ENCODE assay signal across 16 cellular contexts in genomic region chr3:20747736-20748135, GRCh38.
DNase-seq lines count a peak whose midpoint lies in the region; ATAC-seq, FAIRE-seq and TF ChIP-seq lines count a peak whose summit lies in the region.
"Had no signal": no experiment of that assay in that cellular context is flagged by ENCODE, and none has a peak within 500 bp of the region (broad histone marks: within the 10 kb centered on the region; RNA-seq: fewer than 3 reads in every experiment).

No MANE protein-coding gene starts in this region.

- H2BK12ac ChIP-seq in neuronal stem cell (ENCODE audit: low read length): no peak overlapping the region

- no peaks in the 10 kb centered on the region for H3K27me3 ChIP-seq in astrocyte (ENCODE audit: insufficient read depth, low read length)
- no peaks in the 10 kb centered on the region for H3K27me3 ChIP-seq in right lobe of liver
- no peaks in the 10 kb centered on the region for H3K27me3 ChIP-seq in neuronal stem cell (ENCODE audit: control insufficient read depth in 3 of 3, insufficient read depth in 3 of 3, low read depth in 1 of 3, low read length in 3 of 3)
- H3K27me3 ChIP-seq in lower lobe of right lung (ENCODE audit: low read depth): no peaks in the 10 kb centered on the region

- no peak for TF ChIP-seq CTCF in astrocyte (IDR thresholded peaks at IDR 0.05; ENCODE audit: insufficient read depth, low read depth, low read length)
- no peak for TF ChIP-seq CTCF in fibroblast of pulmonary artery (IDR thresholded peaks at IDR 0.05; ENCODE audit: low read length, missing control alignments)
- TF ChIP-seq CTCF in right lobe of liver (IDR thresholded peaks at IDR 0.05): no peak
- no peak for TF ChIP-seq CTCF in lower lobe of right lung (IDR thresholded peaks at IDR 0.05)

- H3K27ac ChIP-seq in astrocyte (ENCODE audit: low read depth, low read length) (no peak overlapping the region), right lobe of liver (no peak overlapping the region), neuronal stem cell (replicated peaks; ENCODE audit: low read length) (no peak overlapping the region), lower lobe of right lung (no peak overlapping the region)
- H3K27ac ChIP-seq: HL-60 had no signal

- H3K4me1 Mint-ChIP-seq in astrocyte (ENCODE audit: low read depth, unreplicated experiment): peaks cover 18% of the 10 kb centered on the region

- no peaks in the 10 kb centered on the region for H3K79me2 ChIP-seq in astrocyte (ENCODE audit: insufficient read depth, low read length)

- H3K18ac ChIP-seq in neuronal stem cell (ENCODE audit: low read length): no peak overlapping the region

- no peaks in the 10 kb centered on the region for H3K27me3 Mint-ChIP-seq in astrocyte (ENCODE audit: low read depth, unreplicated experiment)

- DNase-seq in GM04503 (ENCODE audit: low read depth) (peak; percentile 43), astrocyte (ENCODE audit: low read depth) (peak; percentile 78), fibroblast of pulmonary artery (ENCODE audit: low read depth) (peak; percentile 63), right lobe of liver (no peak), neuronal stem cell (ENCODE audit: low spot score) (no peak), cortex of kidney (lab: John Stamatoyannopoulos, UW) (no peak), lower lobe of right lung (no peak)
- DNase-seq: C1 segment of cervical spinal cord, DMS 273 treated with DMSO at 0.1 percent for 48 hours, NCI-H1436 treated with DMSO at 0.1 percent for 48 hours, NCI-H2107, NCI-H69 had no signal

- TF ChIP-seq POLR2A in right lobe of liver (IDR thresholded peaks at IDR 0.05): no peak

- H4K91ac ChIP-seq in neuronal stem cell (ENCODE audit: low read depth, low read length, poor library complexity): no peak overlapping the region

- no peak overlapping the region for H3K27ac Mint-ChIP-seq in astrocyte (ENCODE audit: unreplicated experiment)

- no peaks in the 10 kb centered on the region for H3K36me3 Mint-ChIP-seq in astrocyte (ENCODE audit: low read depth, unreplicated experiment)

- H2BK120ac ChIP-seq in neuronal stem cell (ENCODE audit: low read depth, low read length): no peak overlapping the region

- H4K8ac ChIP-seq in neuronal stem cell (ENCODE audit: low read depth, low read length): no peak overlapping the region

- intact Hi-C loops in right lobe of liver (cut with DNase I): no loop called here
- intact Hi-C loops in lower lobe of right lung (cut with DNase I): no loop called here

- H2BK5ac ChIP-seq in neuronal stem cell (ENCODE audit: low read length): no peak overlapping the region

- no peaks in the 10 kb centered on the region for H3K79me1 ChIP-seq in neuronal stem cell (ENCODE audit: low read depth, low read length)

- H3K9ac ChIP-seq in astrocyte (ENCODE audit: low read length) (no peak overlapping the region), neuronal stem cell (ENCODE audit: low read depth, low read length, poor library complexity) (no peak overlapping the region)

- no peak overlapping the region for H3K4me3 Mint-ChIP-seq in astrocyte (ENCODE audit: unreplicated experiment)

- H3K4ac ChIP-seq in neuronal stem cell (ENCODE audit: low read length): no peak overlapping the region

- H3K14ac ChIP-seq in neuronal stem cell (ENCODE audit: low read length): no peak overlapping the region

- H3K36me3 ChIP-seq in astrocyte (ENCODE audit: insufficient read depth, low read length) (no peaks in the 10 kb centered on the region), right lobe of liver (no peaks in the 10 kb centered on the region), neuronal stem cell (replicated peaks in 1 of 2; ENCODE audit: control insufficient read depth in 2 of 2, insufficient read depth in 2 of 2, low read length in 2 of 2) (no peaks in the 10 kb centered on the region), lower lobe of right lung (no peaks in the 10 kb centered on the region)

- H3K4me1 ChIP-seq in astrocyte (ENCODE audit: insufficient read depth, low read length): no peaks in the 10 kb centered on the region
- no peaks in the 10 kb centered on the region for H3K4me1 ChIP-seq in right lobe of liver
- H3K4me1 ChIP-seq in neuronal stem cell (ENCODE audit: control insufficient read depth in 2 of 2, insufficient read depth in 1 of 2, low read depth in 1 of 2, low read length in 2 of 2): peaks cover 0 to 9% of the 10 kb centered on the region in 2 donors
- H3K4me1 ChIP-seq in lower lobe of right lung: no peaks in the 10 kb centered on the region

- no peaks in the 10 kb centered on the region for H3K9me3 ChIP-seq in astrocyte (ENCODE audit: insufficient read depth, low read depth, low read length)
- H3K9me3 ChIP-seq in right lobe of liver: no peaks in the 10 kb centered on the region
- no peaks in the 10 kb centered on the region for H3K9me3 ChIP-seq in neuronal stem cell (replicated peaks in 1 of 2; ENCODE audit: control insufficient read depth in 2 of 2, insufficient read depth in 1 of 2, low read depth in 1 of 2, low read length in 2 of 2)
- H3K9me3 ChIP-seq in lower lobe of right lung: no peaks in the 10 kb centered on the region

- no peaks in the 10 kb centered on the region for H3K9me3 Mint-ChIP-seq in astrocyte (ENCODE audit: unreplicated experiment)

- H2AFZ ChIP-seq in astrocyte (ENCODE audit: low read depth, low read length) (no peak overlapping the region), neuronal stem cell (ENCODE audit: low read length) (no peak overlapping the region)

- H2BK15ac ChIP-seq in neuronal stem cell (ENCODE audit: low read length): no peak overlapping the region

- ATAC-seq in right lobe of liver (no peak), lower lobe of right lung (no peak)
- ATAC-seq: K562 had no signal

- no peak for FAIRE-seq in astrocyte (lab: Jason Lieb, UNC)
- FAIRE-seq: G401.6, H1, K562 had no signal

- no peaks in the 10 kb centered on the region for H4K20me1 ChIP-seq in astrocyte (ENCODE audit: insufficient read depth, low read length)

- no peak overlapping the region for H3K4me3 ChIP-seq in astrocyte (ENCODE audit: insufficient read depth, low read depth, low read length)
- H3K4me3 ChIP-seq in fibroblast of pulmonary artery (replicated peaks; ENCODE audit: low read depth, low read length): no peak overlapping the region
- no peak overlapping the region for H3K4me3 ChIP-seq in right lobe of liver
- H3K4me3 ChIP-seq in neuronal stem cell (ENCODE audit: low read length in 2 of 2): no peak overlapping the region
- no peak overlapping the region for H3K4me3 ChIP-seq in lower lobe of right lung
- H3K4me3 ChIP-seq: K562 had no signal

- no peak overlapping the region for H2AK5ac ChIP-seq in neuronal stem cell (ENCODE audit: low read depth, low read length)

- H3K4me2 ChIP-seq in astrocyte (ENCODE audit: low read length): no peak overlapping the region
- no peak overlapping the region for H3K4me2 ChIP-seq in neuronal stem cell (ENCODE audit: insufficient read depth, low read length, poor library complexity, severe bottlenecking)

- 18% methylated on average over 1 of the region's 1 CpG for WGBS in right lobe of liver (ENCODE audit: insufficient coverage, low coverage, low lambda C conversion rate, missing lambda C conversion rate)
- no CpG with 5 or more reads among the region's 1 CpG for WGBS in neuronal stem cell (ENCODE audit: extremely low coverage in 2 of 2, insufficient read length in 2 of 2, insufficient replicate concordance in 1 of 2), 2 donors

- H3K23ac ChIP-seq in neuronal stem cell (ENCODE audit: low read depth, low read length, poor library complexity): no peak overlapping the region

Comparison
In these comparisons a context has a peak if more than half of its experiments do, and no peak if none do; other contexts are left out.
1. DNase-seq: peak in GM04503 (single experiment), astrocyte (single experiment) and fibroblast of pulmonary artery (single experiment); none in right lobe of liver (0 of 3), neuronal stem cell (single experiment), cortex of kidney (single experiment) and lower lobe of right lung (single experiment).